7 cellular contexts compared by ENCODE assay signal in the genomic region with DNA sequence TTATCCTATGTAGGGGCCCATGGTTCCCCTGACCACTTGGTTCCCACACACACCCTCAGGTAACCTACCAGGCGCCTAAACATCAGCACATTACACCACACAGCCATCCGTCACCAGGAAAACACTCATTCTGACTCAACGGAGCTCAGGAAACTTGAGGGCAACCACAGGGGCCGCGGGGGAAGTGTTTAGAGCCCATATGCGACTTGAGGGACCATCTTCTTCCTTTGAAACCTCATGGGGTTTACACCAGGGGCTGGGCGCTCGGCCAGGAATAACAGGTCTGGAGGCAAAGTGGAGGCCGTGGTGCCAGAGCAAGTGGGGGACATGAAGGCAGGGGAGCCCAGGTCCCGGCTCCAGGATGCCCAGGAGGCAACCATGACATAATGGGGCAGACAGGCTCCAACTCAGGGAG. TPM values are rescaled to one million over a fixed set of nuclear protein-coding genes. Genes with fewer than 3 reads are reported as not detected.
DNase-seq lines count a peak whose midpoint lies in the region; ATAC-seq and TF ChIP-seq lines count a peak whose summit lies in the region.

No MANE protein-coding gene starts in this region.

- ATAC-seq in HG03378 (IDR thresholded peaks at IDR 0.05; ENCODE audit: unreplicated experiment) (peak; percentile 49), thoracic aorta (ENCODE audit: insufficient number of reproducible peaks, low FRiP score, low read depth) (no peak)
- ATAC-seq in natural killer cell treated with Interleukin-12 subunit alpha and Interleukin-12 subunit beta and Interleukin-15 and Interleukin-18, amount 100 ng/mL, for 72 hours, result peak; percentile 80 to 82

- no peaks in the 10 kb centered on the region for H3K36me3 Mint-ChIP-seq in natural killer cell treated with Interleukin-12 subunit alpha and Interleukin-12 subunit beta and Interleukin-15 and Interleukin-18, amount 100 ng/mL, for 72 hours

- 55 to 58% methylated on average over 10 of the region's 10 CpGs for WGBS in tibial nerve, 2 donors

- H3K9me3 Mint-ChIP-seq in natural killer cell treated with Interleukin-12 subunit alpha and Interleukin-12 subunit beta and Interleukin-15 and Interleukin-18, amount 100 ng/mL, for 72 hours, result no peaks in the 10 kb centered on the region

- H3K27me3 Mint-ChIP-seq in natural killer cell treated with Interleukin-12 subunit alpha and Interleukin-12 subunit beta and Interleukin-15 and Interleukin-18, amount 100 ng/mL, for 72 hours, result peaks cover 6 to 7% of the 10 kb centered on the region in 2 donors

- H3K27ac Mint-ChIP-seq in natural killer cell treated with Interleukin-12 subunit alpha and Interleukin-12 subunit beta and Interleukin-15 and Interleukin-18, amount 100 ng/mL, for 72 hours, result peak overlapping the region; percentile 45 to 73

- TF ChIP-seq CTCF in thoracic aorta (IDR thresholded peaks at IDR 0.05) (no peak), tibial nerve (IDR thresholded peaks at IDR 0.05) (no peak)

- H3K4me1 Mint-ChIP-seq in natural killer cell treated with Interleukin-12 subunit alpha and Interleukin-12 subunit beta and Interleukin-15 and Interleukin-18, amount 100 ng/mL, for 72 hours (ENCODE audit: low read depth in 2 of 2), result peaks cover 20 to 30% of the 10 kb centered on the region in 2 donors

- H3K36me3 ChIP-seq in thoracic aorta, result no peaks in the 10 kb centered on the region
- peaks cover 0 to 9% (median 0%) of the 10 kb centered on the region in 3 donors for H3K36me3 ChIP-seq in tibial nerve

- H3K9me3 ChIP-seq in thoracic aorta (no peaks in the 10 kb centered on the region), tibial nerve (no peaks in the 10 kb centered on the region)

- H3K27ac ChIP-seq in thoracic aorta, result peak overlapping the region in 1 of 2 donors; percentile 31
- H3K27ac ChIP-seq in tibial nerve, result no peak overlapping the region

- peak overlapping the region; percentile 85 for H3K4me3 Mint-ChIP-seq in natural killer cell treated with Interleukin-12 subunit alpha and Interleukin-12 subunit beta and Interleukin-15 and Interleukin-18, amount 100 ng/mL, for 72 hours

- DNase-seq in T-helper 22 cell (ENCODE audit: low read depth), result peak; percentile 77
- peak; percentile 61 for DNase-seq in amniotic stem cell (lab: John Stamatoyannopoulos, UW)
- DNase-seq in natural killer cell treated with Interleukin-12 subunit alpha and Interleukin-12 subunit beta and Interleukin-15 and Interleukin-18, amount 100 ng/mL, for 72 hours (ENCODE audit: low spot score), result peak; percentile 89
- DNase-seq in thoracic aorta (ENCODE audit: low spot score), result no peak
- no peak for DNase-seq in tibial nerve (ENCODE audit: low spot score in 2 of 2)
- DNase-seq in NCI-H526 (lab: John Stamatoyannopoulos, UW), result no peak

- TF ChIP-seq POLR2A in tibial nerve (IDR thresholded peaks at IDR 0.05), result no peak

- no peaks in the 10 kb centered on the region for H3K27me3 ChIP-seq in thoracic aorta (replicated peaks; ENCODE audit: insufficient read depth)
- H3K27me3 ChIP-seq in tibial nerve, result no peaks in the 10 kb centered on the region

- H3K4me1 ChIP-seq in thoracic aorta (ENCODE audit: control insufficient read depth in 1 of 2, low read depth in 2 of 2) (peaks cover 21 to 67% of the 10 kb centered on the region in 2 donors), tibial nerve (peaks cover 0 to 35% (median 10%) of the 10 kb centered on the region in 4 donors)

- H3K4me3 ChIP-seq in thoracic aorta (peak overlapping the region; percentile 93), tibial nerve (peak overlapping the region in 2 of 4 donors; percentile 11 to 87)

- no peak for TF ChIP-seq EP300 in tibial nerve (IDR thresholded peaks at IDR 0.05)

RNA-seq across cellular contexts. Expression of gene STX1A, which starts 1.5 kb away (rescaled TPM):
- 10 to 100 TPM; 17.8 to 23.2 TPM for total RNA-seq in natural killer cell treated with Interleukin-12 subunit alpha and Interleukin-12 subunit beta and Interleukin-15 and Interleukin-18, amount 100 ng/mL, for 72 hours
- total RNA-seq in thoracic aorta (10 to 100 TPM; 10.3 to 16.8 TPM), tibial nerve (10 to 100 TPM in 2 of 4 donors, 1 to 10 TPM in 2; 3.9 to 19.4 (median 10.8) TPM)

RNA-seq across cellular contexts. Expression of gene ABHD11, which starts 20.6 kb away (rescaled TPM):
- total RNA-seq in natural killer cell treated with Interleukin-12 subunit alpha and Interleukin-12 subunit beta and Interleukin-15 and Interleukin-18, amount 100 ng/mL, for 72 hours, result 10 to 100 TPM; 16.9 to 24.2 TPM
- total RNA-seq in thoracic aorta, result 10 to 100 TPM in 1 of 2 donors, 1 to 10 TPM in 1; 2.5 to 16.9 TPM
- 10 to 100 TPM in 2 of 4 donors, 1 to 10 TPM in 2; 7.5 to 19.2 (median 10.9) TPM for total RNA-seq in tibial nerve

RNA-seq across cellular contexts. Expression of gene BUD23, which starts 34.6 kb away (rescaled TPM):
- total RNA-seq in natural killer cell treated with Interleukin-12 subunit alpha and Interleukin-12 subunit beta and Interleukin-15 and Interleukin-18, amount 100 ng/mL, for 72 hours, result 10 to 100 TPM; 76.4 to 99.9 TPM
- 10 to 100 TPM; 36.9 to 51.0 TPM for total RNA-seq in thoracic aorta
- total RNA-seq in tibial nerve, result 10 to 100 TPM; 22.5 to 50.6 (median 39.3) TPM

RNA-seq across cellular contexts. Expression of gene DNAJC30, which starts 34.7 kb away (rescaled TPM):
- total RNA-seq in natural killer cell treated with Interleukin-12 subunit alpha and Interleukin-12 subunit beta and Interleukin-15 and Interleukin-18, amount 100 ng/mL, for 72 hours, result 1 to 10 TPM; 8.0 to 9.2 TPM
- total RNA-seq in thoracic aorta (1 to 10 TPM; 3.9 to 7.8 TPM), tibial nerve (1 to 10 TPM; 2.7 to 8.4 (median 6.3) TPM)

RNA-seq across cellular contexts. Expression of gene VPS37D, which starts 50.4 kb away (rescaled TPM):
- total RNA-seq in natural killer cell treated with Interleukin-12 subunit alpha and Interleukin-12 subunit beta and Interleukin-15 and Interleukin-18, amount 100 ng/mL, for 72 hours, result under 1 TPM; 0.25 to 0.36 TPM
- total RNA-seq in thoracic aorta (1 to 10 TPM in 1 of 2 donors, under 1 TPM in 1; 0.92 to 1.2 TPM), tibial nerve (1 to 10 TPM; 1.1 to 4.2 (median 3.4) TPM)

Comparison
In these comparisons a context has a peak if more than half of its experiments do, and no peak if none do; other contexts are left out.
1. DNase-seq: peak in T-helper 22 cell (single experiment), amniotic stem cell (single experiment) and natural killer cell treated with Interleukin-12 subunit alpha and Interleukin-12 subunit beta and Interleukin-15 and Interleukin-18, amount 100 ng/mL, for 72 hours (single experiment); none in thoracic aorta (single experiment), tibial nerve (0 of 2) and NCI-H526 (0 of 2).